Comparison of ENCODE assay signal across 8 cellular contexts in genomic region chr4:149265645-149266044, GRCh38.
"Had no signal": no experiment of that assay in that cellular context is flagged by ENCODE, and none has a peak within 500 bp of the region (broad histone marks: within the 10 kb centered on the region; RNA-seq: fewer than 3 reads in every experiment).

No MANE protein-coding gene starts in this region.

- ATAC-seq: HCT116 had no signal

- H3K36me3 ChIP-seq: HAP-1 had no signal

- H3K9me3 ChIP-seq: HAP-1 had no signal

- H3K9ac ChIP-seq: GM23248 had no signal

- H3K4me1 ChIP-seq: HAP-1 had no signal

- DNase-seq: GM23248, GOT3, H7, HFFc6, KG1 had no signal

- H3K4me3 ChIP-seq: GM23248, HAP-1 had no signal

- H3K27ac ChIP-seq: GM23248, HL-60 had no signal

- H2AFZ ChIP-seq: GM23248 had no signal
